In genomic region chr4:22686156-22686555, GRCh38 we compare ENCODE assay signal across 12 cellular contexts. TPM values are rescaled to one million over a fixed set of nuclear protein-coding genes. Genes with fewer than 3 reads are reported as not detected.
DNase-seq lines count a peak whose midpoint lies in the region.
"Had no signal": no experiment of that assay in that cellular context is flagged by ENCODE, and none has a peak within 500 bp of the region (broad histone marks: within the 10 kb centered on the region; RNA-seq: fewer than 3 reads in every experiment).

No MANE protein-coding gene starts in this region.

- intact Hi-C loops in head of caudate nucleus (cut with DNase I), result loop anchor here (5.0 kb wide), 1 partner anchor 289 kb away; no protein-coding TSS in a partner anchor

- peak; percentile 69 for DNase-seq in AG20443 (ENCODE audit: low spot score)
- peak; percentile 56 for DNase-seq in M059J (ENCODE audit: low read depth)
- peak; percentile 27 for DNase-seq in astrocyte of the hippocampus (ENCODE audit: low read depth, low spot score)
- peak; percentile 33 for DNase-seq in medulla oblongata (ENCODE audit: extremely low spot score)
- DNase-seq in NCI-H2196 (lab: John Stamatoyannopoulos, UW; ENCODE audit: unreplicated experiment), result no peak
- no peak for DNase-seq in COLO829 (ENCODE audit: low spot score)
- no peak for DNase-seq in head of caudate nucleus
- DNase-seq: EL, KG1, NCI-H1048, NCI-H1694, NCI-H510A treated with DMSO at 0.1 percent for 48 hours had no signal

RNA-seq across cellular contexts. Expression of gene GBA3, which starts 6.6 kb away (rescaled TPM):
- not detected in 2 replicates for total RNA-seq in M059J (2014; rRNA removed; shearing (Covaris generic))

Comparison
In these comparisons a context has a peak if more than half of its experiments do, and no peak if none do; other contexts are left out.
1. DNase-seq: peak in AG20443 (single experiment), M059J (single experiment), astrocyte of the hippocampus (single experiment) and medulla oblongata (single experiment); none in NCI-H2196 (single experiment), COLO829 (single experiment) and head of caudate nucleus (0 of 42).